ENCODE assay signal across 17 cellular contexts in genomic region chr2:173978447-173978846, GRCh38. TPM values are rescaled to one million over a fixed set of nuclear protein-coding genes. Genes with fewer than 3 reads are reported as not detected.
DNase-seq lines count a peak whose midpoint lies in the region; ATAC-seq and TF ChIP-seq lines count a peak whose summit lies in the region.
"Had no signal": no experiment of that assay in that cellular context is flagged by ENCODE, and none has a peak within 500 bp of the region (broad histone marks: within the 10 kb centered on the region; RNA-seq: fewer than 3 reads in every experiment).

No MANE protein-coding gene starts in this region.

- ATAC-seq in activated T-helper 17 cell treated with anti-CD3 and anti-CD28 coated beads, Interleukin-2, amount 50 U/mL, for 72 hours (replicated peaks): peak; percentile 99
- ATAC-seq in GM18502 (IDR thresholded peaks at IDR 0.05; ENCODE audit: poor library complexity, unreplicated experiment) (no peak), aorta (ENCODE audit: low FRiP score) (no peak)
- ATAC-seq: heart left ventricle; naive thymus-derived CD8-positive, alpha-beta T cell; T-helper 17 cell had no signal

- H3K4me3 Mint-ChIP-seq in activated T-helper 17 cell treated with anti-CD3 and anti-CD28 coated beads, Interleukin-2, amount 50 U/mL, for 72 hours: no peak overlapping the region
- H3K4me3 Mint-ChIP-seq: activated CD4-positive, alpha-beta T cell treated with anti-CD3 and anti-CD28 coated beads, Interleukin-2, amount 10 ng/mL, durations not matched to agents 7 days and 5 days; activated naive CD4-positive, alpha-beta T cell treated with anti-CD3 and anti-CD28 coated beads, Interleukin-2, amount 50 U/mL, for 24 hours; naive thymus-derived CD8-positive, alpha-beta T cell; T-helper 17 cell had no signal

- H3K23ac ChIP-seq in trophoblast cell (ENCODE audit: low read length): no peak overlapping the region

- no peak overlapping the region for H4K91ac ChIP-seq in trophoblast cell (ENCODE audit: low read depth, low read length)

- H3K79me1 ChIP-seq in trophoblast cell (ENCODE audit: low read length): no peaks in the 10 kb centered on the region

- H2AFZ ChIP-seq in trophoblast cell (ENCODE audit: insufficient read depth, low read length, poor library complexity): no peak overlapping the region

- no peaks in the 10 kb centered on the region for H3K36me3 Mint-ChIP-seq in activated T-helper 17 cell treated with anti-CD3 and anti-CD28 coated beads, Interleukin-2, amount 50 U/mL, for 72 hours (ENCODE audit: low read depth)
- H3K36me3 Mint-ChIP-seq: activated naive CD4-positive, alpha-beta T cell treated with anti-CD3 and anti-CD28 coated beads, Interleukin-2, amount 50 U/mL, for 24 hours; naive thymus-derived CD8-positive, alpha-beta T cell had no signal

- H3K4me1 ChIP-seq in HEK293 (ENCODE audit: control insufficient read depth, insufficient read depth, low read length): no peaks in the 10 kb centered on the region
- peaks cover 0 to 7% of the 10 kb centered on the region in 2 experiments for H3K4me1 ChIP-seq in trophoblast cell (ENCODE audit: control insufficient read depth in 1 of 2, insufficient read depth in 2 of 2, low read length in 2 of 2)
- H3K4me1 ChIP-seq in aorta (ENCODE audit: control insufficient read depth in 1 of 2, insufficient read depth in 2 of 2, low read length in 2 of 2): peaks cover 0 to 2% of the 10 kb centered on the region in 2 donors

- H3K27me3 Mint-ChIP-seq in activated T-helper 17 cell treated with anti-CD3 and anti-CD28 coated beads, Interleukin-2, amount 50 U/mL, for 72 hours: peaks cover 5% of the 10 kb centered on the region
- H3K27me3 Mint-ChIP-seq: activated CD4-positive, alpha-beta T cell treated with anti-CD3 and anti-CD28 coated beads, Interleukin-2, amount 10 ng/mL, durations not matched to agents 7 days and 5 days; activated naive CD4-positive, alpha-beta T cell treated with anti-CD3 and anti-CD28 coated beads, Interleukin-2, amount 50 U/mL, for 24 hours had no signal

- no peak overlapping the region for H3K4me2 ChIP-seq in trophoblast cell (ENCODE audit: low read length)

- H2BK120ac ChIP-seq in trophoblast cell (ENCODE audit: insufficient read depth, low read length, poor library complexity): no peak overlapping the region

- H3K27ac Mint-ChIP-seq in activated T-helper 17 cell treated with anti-CD3 and anti-CD28 coated beads, Interleukin-2, amount 50 U/mL, for 72 hours: peak overlapping the region; percentile 27
- H3K27ac Mint-ChIP-seq: activated CD4-positive, alpha-beta T cell treated with anti-CD3 and anti-CD28 coated beads, Interleukin-2, amount 10 ng/mL, durations not matched to agents 7 days and 5 days; activated naive CD4-positive, alpha-beta T cell treated with anti-CD3 and anti-CD28 coated beads, Interleukin-2, amount 50 U/mL, for 24 hours; naive thymus-derived CD8-positive, alpha-beta T cell; T-helper 17 cell had no signal

- DNase-seq in activated T-cell treated with anti-CD3 and anti-CD28 coated beads for 48 hours (ENCODE audit: low read depth): peak; percentile 15
- no peak for DNase-seq in activated T-cell treated with anti-CD3 and anti-CD28 coated beads, Interleukin-2, amount 50 U/mL, for 1 hour
- peak; percentile 34 to 53 for DNase-seq in trophoblast cell
- no peak for DNase-seq in aorta
- no peak for DNase-seq in NCI-H1417 (lab: John Stamatoyannopoulos, UW)
- DNase-seq: activated CD4-positive, alpha-beta T cell treated with anti-CD3 and anti-CD28 coated beads, Interleukin-2, amount 10 ng/mL, durations not matched to agents 7 days and 5 days; dorsolateral prefrontal cortex; heart left ventricle; naive thymus-derived CD8-positive, alpha-beta T cell; NCI-H1105; T-helper 17 cell had no signal

- H3K14ac ChIP-seq in trophoblast cell (ENCODE audit: low read length): no peak overlapping the region

- no peak overlapping the region for H4K8ac ChIP-seq in trophoblast cell (ENCODE audit: low read depth, low read length)

- CTCF ChIA-PET in HEK293 (lab: Yijun Ruan, JAX): interaction anchor here (0.8 kb wide), 1 partner anchor 1623 kb away, joined by 3 read pairs; no protein-coding TSS in a partner anchor

- H3K4me1 Mint-ChIP-seq in activated T-helper 17 cell treated with anti-CD3 and anti-CD28 coated beads, Interleukin-2, amount 50 U/mL, for 72 hours: peaks cover 23% of the 10 kb centered on the region
- H3K4me1 Mint-ChIP-seq: naive thymus-derived CD8-positive, alpha-beta T cell; T-helper 17 cell had no signal

- H3K27ac ChIP-seq in HEK293 (ENCODE audit: extremely low read depth, low read depth, low read length) (no peak overlapping the region), trophoblast cell (ENCODE audit: low read depth, low read length) (no peak overlapping the region), aorta (ENCODE audit: low read depth in 1 of 2, low read length in 2 of 2) (no peak overlapping the region)
- H3K27ac ChIP-seq: dorsolateral prefrontal cortex, esophagus muscularis mucosa, heart left ventricle, suprapubic skin had no signal

- H3K18ac ChIP-seq in trophoblast cell (ENCODE audit: low read length): no peak overlapping the region

- H2BK12ac ChIP-seq in trophoblast cell (ENCODE audit: low read length): no peak overlapping the region

- H3K9ac ChIP-seq in trophoblast cell (ENCODE audit: low read length): no peak overlapping the region

- no peak overlapping the region for H3K4me3 ChIP-seq in HEK293 (ENCODE audit: low read depth, low read length)
- H3K4me3 ChIP-seq in trophoblast cell (ENCODE audit: low read depth, low read length): no peak overlapping the region
- no peak overlapping the region for H3K4me3 ChIP-seq in aorta (ENCODE audit: low read length in 2 of 2)
- H3K4me3 ChIP-seq: dorsolateral prefrontal cortex, esophagus muscularis mucosa, heart left ventricle, suprapubic skin had no signal

- intact Hi-C loops in aorta (cut with DNase I): no loop called here

- no peaks in the 10 kb centered on the region for H3K79me2 ChIP-seq in trophoblast cell (ENCODE audit: control insufficient read depth, insufficient read depth, low read length, poor library complexity)

- TF ChIP-seq CTCF in HEK293 (tag by site-specific recombination; IDR thresholded peaks at IDR 0.05): no peak

- no peak overlapping the region for H3K4ac ChIP-seq in trophoblast cell (ENCODE audit: low read depth, low read length)

- H3K36me3 ChIP-seq in HEK293 (ENCODE audit: control insufficient read depth in 2 of 2, insufficient read depth in 1 of 2, low read length in 2 of 2) (no peaks in the 10 kb centered on the region), trophoblast cell (ENCODE audit: control insufficient read depth in 1 of 2, insufficient read depth in 2 of 2, low read length in 2 of 2) (no peaks in the 10 kb centered on the region), aorta (ENCODE audit: control insufficient read depth in 1 of 2, insufficient read depth in 2 of 2, low read length in 1 of 2) (no peaks in the 10 kb centered on the region)
- H3K36me3 ChIP-seq: esophagus muscularis mucosa, heart left ventricle, suprapubic skin had no signal

- no peak overlapping the region for H2BK5ac ChIP-seq in trophoblast cell (ENCODE audit: low read depth, low read length, poor library complexity)

- POLR2A ChIA-PET in HEK293 (lab: Yijun Ruan, JAX): no interaction called here

- H2AK5ac ChIP-seq in trophoblast cell (ENCODE audit: low read length): no peak overlapping the region

- H3K9me3 ChIP-seq in HEK293 (ENCODE audit: control insufficient read depth, insufficient read depth, low read depth, low read length) (no peaks in the 10 kb centered on the region), trophoblast cell (ENCODE audit: insufficient read depth, low read depth, low read length) (no peaks in the 10 kb centered on the region), aorta (ENCODE audit: control insufficient read depth, low read length) (no peaks in the 10 kb centered on the region)
- H3K9me3 ChIP-seq: esophagus muscularis mucosa, heart left ventricle, suprapubic skin had no signal

- H4K12ac ChIP-seq in trophoblast cell (ENCODE audit: low read depth, low read length): no peak overlapping the region

- no peaks in the 10 kb centered on the region for H3K27me3 ChIP-seq in trophoblast cell (ENCODE audit: insufficient read depth, low read length)
- H3K27me3 ChIP-seq in aorta (ENCODE audit: control insufficient read depth in 1 of 2, insufficient read depth in 2 of 2, low read length in 1 of 2): no peaks in the 10 kb centered on the region
- H3K27me3 ChIP-seq: dorsolateral prefrontal cortex, esophagus muscularis mucosa, heart left ventricle, suprapubic skin had no signal

- no CpG with 5 or more reads among the region's 1 CpG for WGBS in trophoblast cell (ENCODE audit: extremely low coverage, insufficient coverage, insufficient read length)
- WGBS in aorta, 2 donors: 72 to 82% methylated on average over 1 of the region's 1 CpG

- no peaks in the 10 kb centered on the region for H3K9me3 Mint-ChIP-seq in activated T-helper 17 cell treated with anti-CD3 and anti-CD28 coated beads, Interleukin-2, amount 50 U/mL, for 72 hours
- H3K9me3 Mint-ChIP-seq: activated naive CD4-positive, alpha-beta T cell treated with anti-CD3 and anti-CD28 coated beads, Interleukin-2, amount 50 U/mL, for 24 hours; naive thymus-derived CD8-positive, alpha-beta T cell had no signal

TF ChIP-seq in HEK293, 187 proteins besides CTCF, POLR2A, EP300 and RAD21:
- TF ChIP-seq GLI4 (tag by site-specific recombination; IDR thresholded peaks at IDR 0.05) (no peak), SCRT2 (tag by site-specific recombination; IDR thresholded peaks at IDR 0.05) (0 out of 2 replicates have a peak, but pooled peaks have one; percentile 48)

RNA-seq across cellular contexts. Expression of gene SP3, which starts 13.3 kb away (rescaled TPM):
- 100 to 1,000 TPM in 1 of 2 donors, 10 to 100 TPM in 1; 84.4 to 103 TPM for total RNA-seq in activated T-helper 17 cell treated with anti-CD3 and anti-CD28 coated beads, Interleukin-2, amount 50 U/mL, for 72 hours
- 65.0 and 66.3 TPM in 2 replicates for polyA plus RNA-seq in trophoblast cell (2013)
- total RNA-seq in aorta: 10 to 100 TPM; 79.1 to 97.6 TPM
- polyA plus RNA-seq in aorta: 10 to 100 TPM; 16.2 to 25.4 TPM

Comparison
In these comparisons a context has a peak if more than half of its experiments do, and no peak if none do; other contexts are left out.
1. DNase-seq: peak in activated T-cell treated with anti-CD3 and anti-CD28 coated beads for 48 hours (single experiment) and trophoblast cell (2 of 2); none in activated T-cell treated with anti-CD3 and anti-CD28 coated beads, Interleukin-2, amount 50 U/mL, for 1 hour (single experiment), aorta (0 of 2) and NCI-H1417 (0 of 3).